Comparison of ENCODE assay signal across 15 cellular contexts in genomic region chr12:24724765-24725307, GRCh38.
"Had no signal": no experiment of that assay in that cellular context is flagged by ENCODE, and none has a peak within 500 bp of the region (broad histone marks: within the 10 kb centered on the region; RNA-seq: fewer than 3 reads in every experiment).

No MANE protein-coding gene starts in this region.

- H3K9me3 Mint-ChIP-seq: activated naive CD4-positive, alpha-beta T cell treated with anti-CD3 and anti-CD28 coated beads, Interleukin-2, amount 50 U/mL, for 24 hours had no signal

- ATAC-seq: body of pancreas, gastroesophageal sphincter, heart right ventricle, right cardiac atrium, WTC11 had no signal

- H3K36me3 Mint-ChIP-seq: activated naive CD4-positive, alpha-beta T cell treated with anti-CD3 and anti-CD28 coated beads, Interleukin-2, amount 50 U/mL, for 24 hours had no signal

- H3K4me1 Mint-ChIP-seq: WTC11 had no signal

- H3K4me3 Mint-ChIP-seq: activated naive CD4-positive, alpha-beta T cell treated with anti-CD3 and anti-CD28 coated beads, Interleukin-2, amount 50 U/mL, for 24 hours; nephron progenitor cell; WTC11 had no signal

- FAIRE-seq: colon, urothelium cell line had no signal

- DNase-seq: amygdala, body of pancreas, caudate nucleus, erythroblast, heart right ventricle, nephron progenitor cell, right cardiac atrium, RPMI8226, SIG-M5, stomach had no signal

- H3K27ac Mint-ChIP-seq: activated naive CD4-positive, alpha-beta T cell treated with anti-CD3 and anti-CD28 coated beads, Interleukin-2, amount 50 U/mL, for 24 hours; WTC11 had no signal
